16 cellular contexts compared by ENCODE assay signal in genomic region chr1:85606414-85606800, GRCh38. TPM values are rescaled to one million over a fixed set of nuclear protein-coding genes. Genes with fewer than 3 reads are reported as not detected.
A peak's percentile ranks its signal among the peaks of the same experiment; 100 is the strongest.
DNase-seq lines count a peak whose midpoint lies in the region; ATAC-seq and TF ChIP-seq lines count a peak whose summit lies in the region.
"Had no signal": no experiment of that assay in that cellular context is flagged by ENCODE, and none has a peak within 500 bp of the region (broad histone marks: within the 10 kb centered on the region; RNA-seq: fewer than 3 reads in every experiment).

No MANE protein-coding gene starts in this region.

- no peak overlapping the region for H3K27ac Mint-ChIP-seq in naive thymus-derived CD8-positive, alpha-beta T cell
- H3K27ac Mint-ChIP-seq: dendritic cell treated with granulocyte-macrophage colony-stimulating factor and Interleukin-4, amounts not matched to agents 40 ng/mL and 50 ng/mL, for 4 days had no signal

- DNase-seq in astrocyte of the spinal cord (ENCODE audit: low read depth, low spot score) (peak; percentile 52), kidney glomerular epithelial cell (lab: John Stamatoyannopoulos, UW) (peak; percentile 68), OCI-M2 (lab: John Stamatoyannopoulos, UW; ENCODE audit: unreplicated experiment) (no peak), NCI-H1436 treated with DMSO at 0.1 percent for 48 hours (lab: John Stamatoyannopoulos, UW) (no peak)
- no peak for DNase-seq in naive thymus-derived CD8-positive, alpha-beta T cell
- DNase-seq: activated CD4-positive, alpha-beta T cell treated with anti-CD3 and anti-CD28 coated beads for 4 hours; activated T-cell treated with anti-CD3 and anti-CD28 coated beads, Interleukin-2, amount 50 U/mL, for 4 hours; DMS 273 treated with DMSO at 0.1 percent for 48 hours; NCI-H1417; T-helper 2 cell had no signal

- H3K36me3 ChIP-seq in HUES48 (ENCODE audit: control insufficient read depth, insufficient read depth, low read length): no peaks in the 10 kb centered on the region
- H3K36me3 ChIP-seq: prostate gland had no signal

- no peak for ATAC-seq in GM19395 (IDR thresholded peaks at IDR 0.05; ENCODE audit: unreplicated experiment)
- ATAC-seq in naive thymus-derived CD8-positive, alpha-beta T cell: no peak
- ATAC-seq: activated T-cell treated with anti-CD3 and anti-CD28 coated beads, Interleukin-2, amount 50 U/mL, for 4 hours had no signal

- no peaks in the 10 kb centered on the region for H3K4me1 Mint-ChIP-seq in naive thymus-derived CD8-positive, alpha-beta T cell

- no peaks in the 10 kb centered on the region for H3K9me3 ChIP-seq in HUES48 (ENCODE audit: control insufficient read depth, insufficient read depth, low read length)
- H3K9me3 ChIP-seq: prostate gland had no signal

- peaks cover 0 to 2% (median 0%) of the 10 kb centered on the region in 5 donors for H3K27me3 Mint-ChIP-seq in naive thymus-derived CD8-positive, alpha-beta T cell
- H3K27me3 Mint-ChIP-seq: dendritic cell treated with granulocyte-macrophage colony-stimulating factor and Interleukin-4, amounts not matched to agents 40 ng/mL and 50 ng/mL, for 4 days had no signal

- no peak overlapping the region for H3K4me3 Mint-ChIP-seq in naive thymus-derived CD8-positive, alpha-beta T cell
- H3K4me3 Mint-ChIP-seq: activated T-cell treated with anti-CD3 and anti-CD28 coated beads, Interleukin-2, amount 50 U/mL, for 4 hours; dendritic cell treated with granulocyte-macrophage colony-stimulating factor and Interleukin-4, amounts not matched to agents 40 ng/mL and 50 ng/mL, for 4 days had no signal

- TF ChIP-seq CTCF in C4-2B (conservative IDR thresholded peaks at IDR 0.05): peak; percentile 15; the same call in 1 of the 2 replicates
- no peak for TF ChIP-seq CTCF in astrocyte of the spinal cord (IDR thresholded peaks at IDR 0.05; ENCODE audit: low read depth, low read length)

- no peaks in the 10 kb centered on the region for H3K9me3 Mint-ChIP-seq in naive thymus-derived CD8-positive, alpha-beta T cell
- H3K9me3 Mint-ChIP-seq: activated T-cell treated with anti-CD3 and anti-CD28 coated beads, Interleukin-2, amount 50 U/mL, for 4 hours; dendritic cell treated with granulocyte-macrophage colony-stimulating factor and Interleukin-4, amounts not matched to agents 40 ng/mL and 50 ng/mL, for 4 days had no signal

- H3K27ac ChIP-seq in C4-2B: no peak overlapping the region
- peak overlapping the region; percentile 96 for H3K27ac ChIP-seq in HUES48 (ENCODE audit: low read depth, low read length)
- H3K27ac ChIP-seq: prostate gland had no signal

- POLR2A ChIA-PET in naive thymus-derived CD8-positive, alpha-beta T cell (lab: Charles Lee): no interaction called here

- no peaks in the 10 kb centered on the region for H3K27me3 ChIP-seq in HUES48 (ENCODE audit: control insufficient read depth, insufficient read depth, low read length)

- H3K4me1 ChIP-seq in HUES48 (ENCODE audit: control insufficient read depth, insufficient read depth, low read length): peaks cover 26% of the 10 kb centered on the region
- H3K4me1 ChIP-seq: prostate gland had no signal

- in situ Hi-C loops in astrocyte of the spinal cord (cut with HindIII; ENCODE audit: low sequenced_read_pairs): no loop called here

- H3K36me3 Mint-ChIP-seq in naive thymus-derived CD8-positive, alpha-beta T cell: no peaks in the 10 kb centered on the region

- peak overlapping the region; percentile 57; the same call in 1 of the 2 replicates for H3K9ac ChIP-seq in HUES48 (ENCODE audit: low read depth, low read length)

- H3K4me3 ChIP-seq in HUES48 (ENCODE audit: low read depth, low read length) (no peak overlapping the region), astrocyte of the spinal cord (ENCODE audit: low read depth, low read length) (no peak overlapping the region)
- H3K4me3 ChIP-seq: prostate gland had no signal

RNA-seq across cellular contexts. Expression of gene CCN1, which starts 25.8 kb away (rescaled TPM):
- total RNA-seq in naive thymus-derived CD8-positive, alpha-beta T cell: not detected
- polyA plus RNA-seq in naive thymus-derived CD8-positive, alpha-beta T cell: not detected
- total RNA-seq: mononuclear cell had no signal

Comparison
In these comparisons a context has a peak if more than half of its experiments do, and no peak if none do; other contexts are left out.
1. DNase-seq: peak in astrocyte of the spinal cord (single experiment) and kidney glomerular epithelial cell (single experiment); none in OCI-M2 (single experiment), naive thymus-derived CD8-positive, alpha-beta T cell (0 of 10) and NCI-H1436 treated with DMSO at 0.1 percent for 48 hours (single experiment).